In the genomic region with DNA sequence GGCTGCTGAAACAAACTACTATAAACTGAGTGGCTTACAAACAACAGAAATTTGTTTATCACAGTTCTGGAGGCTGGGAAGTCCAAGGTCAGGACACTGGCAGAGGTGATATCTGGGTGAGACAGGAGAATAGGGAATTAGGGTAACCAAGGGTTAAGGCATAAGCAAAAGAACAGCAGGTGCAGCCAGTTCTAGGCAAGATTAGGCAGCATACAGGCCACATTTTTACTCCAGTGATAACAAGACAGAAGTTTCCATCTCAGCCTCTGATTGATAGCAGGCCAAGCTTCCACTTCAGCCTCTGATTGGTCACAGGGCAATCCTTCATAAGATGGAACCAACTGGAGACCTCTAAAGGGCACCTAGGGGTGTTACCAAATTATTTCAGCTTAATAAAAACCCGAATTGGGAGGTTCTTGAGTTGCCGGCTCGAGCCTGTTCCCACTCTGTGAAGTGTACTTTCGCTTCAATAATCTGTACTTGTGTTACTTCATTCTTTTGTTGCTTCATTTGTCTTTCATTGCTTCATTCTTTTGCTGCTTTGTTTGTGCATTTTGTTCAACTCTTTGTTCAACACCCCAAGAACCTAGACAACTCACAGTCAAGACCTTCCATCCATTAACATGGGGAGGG, we compare ENCODE assay signal across 23 cellular contexts.
A peak's percentile ranks its signal among the peaks of the same experiment; 100 is the strongest.
DNase-seq lines count a peak whose midpoint lies in the region; ATAC-seq, FAIRE-seq and TF ChIP-seq lines count a peak whose summit lies in the region.
"Had no signal": no experiment of that assay in that cellular context is flagged by ENCODE, and none has a peak within 500 bp of the region (broad histone marks: within the 10 kb centered on the region; RNA-seq: fewer than 3 reads in every experiment).

No MANE protein-coding gene starts in this region.

- FAIRE-seq in K562 (lab: Jason Lieb, UNC) = no peak

- WGBS in K562 (ENCODE audit: insufficient coverage, low coverage, missing lambda C conversion rate) = 54% methylated on average over 4 of the region's 4 CpGs
- 94% methylated on average over 4 of the region's 4 CpGs for WGBS in hepatocyte (ENCODE audit: low lambda C conversion rate, missing lambda C conversion rate)

- H3K27ac ChIP-seq in K562 (ENCODE audit: extremely low read depth, low read depth, low read length) = no peak overlapping the region
- no peak overlapping the region for H3K27ac ChIP-seq in hepatocyte
- H3K27ac ChIP-seq: body of pancreas, gastroesophageal sphincter, tibial nerve had no signal

- intact Hi-C loops in K562 (cut with micrococcal nuclease) = no loop called here

- H3K27ac Mint-ChIP-seq in stimulated activated naive CD8-positive, alpha-beta T cell treated with anti-CD3 and anti-CD28 coated beads, Interleukin-15, Interleukin-2, amounts not matched to agents 100 ng/mL and 50 ng/mL, for 24 hours = peak overlapping the region; percentile 7
- H3K27ac Mint-ChIP-seq: activated T-helper 17 cell treated with anti-CD3 and anti-CD28 coated beads, Interleukin-2, amount 50 U/mL, for 72 hours; nephron; stimulated activated naive CD8-positive, alpha-beta T cell treated with anti-CD3 and anti-CD28 coated beads, Interleukin-15, amount 100 ng/mL, for 72 hours had no signal

- H3K79me2 ChIP-seq in K562 (ENCODE audit: control insufficient read depth, insufficient read depth, low read length) (no peaks in the 10 kb centered on the region), hepatocyte (no peaks in the 10 kb centered on the region)

- TF ChIP-seq EP300 in K562 (IDR thresholded peaks at IDR 0.05; ENCODE audit: low read length) = no peak

- H3K9me2 ChIP-seq in hepatocyte (replicated peaks; ENCODE audit: insufficient read depth) = no peaks in the 10 kb centered on the region

- no peaks in the 10 kb centered on the region for H3K9me1 ChIP-seq in K562 (ENCODE audit: control insufficient read depth, insufficient read depth, low read length)

- H2AFZ ChIP-seq in K562 (ENCODE audit: low read depth, low read length) (no peak overlapping the region), hepatocyte (no peak overlapping the region)

- H3K4me1 Mint-ChIP-seq in stimulated activated naive CD8-positive, alpha-beta T cell treated with anti-CD3 and anti-CD28 coated beads, Interleukin-15, Interleukin-2, amounts not matched to agents 100 ng/mL and 50 ng/mL, for 24 hours (ENCODE audit: low read depth) = peaks cover 35% of the 10 kb centered on the region
- H3K4me1 Mint-ChIP-seq: nephron had no signal

- H3K27me3 Mint-ChIP-seq in stimulated activated naive CD8-positive, alpha-beta T cell treated with anti-CD3 and anti-CD28 coated beads, Interleukin-15, Interleukin-2, amounts not matched to agents 100 ng/mL and 50 ng/mL, for 24 hours = no peaks in the 10 kb centered on the region
- H3K27me3 Mint-ChIP-seq: activated naive CD8-positive, alpha-beta T cell treated with anti-CD3 and anti-CD28 coated beads, Interleukin-2, amount 50 U/mL, for 24 hours; activated T-helper 17 cell treated with anti-CD3 and anti-CD28 coated beads, Interleukin-2, amount 50 U/mL, for 72 hours; stimulated activated naive CD8-positive, alpha-beta T cell treated with anti-CD3 and anti-CD28 coated beads, Interleukin-15, amount 100 ng/mL, for 72 hours had no signal

- H3K9me3 ChIP-seq in K562 (replicated peaks; ENCODE audit: control insufficient read depth, insufficient read depth, low read depth, low read length) = no peaks in the 10 kb centered on the region; the same call in none of the 2 replicates
- H3K9me3 ChIP-seq in hepatocyte (ENCODE audit: low read depth) = no peaks in the 10 kb centered on the region
- H3K9me3 ChIP-seq: body of pancreas, gastroesophageal sphincter, tibial nerve had no signal

- TF ChIP-seq POLR2A in K562 (conservative IDR thresholded peaks at IDR 0.05) = no peak

- H3K36me3 Mint-ChIP-seq in stimulated activated naive CD8-positive, alpha-beta T cell treated with anti-CD3 and anti-CD28 coated beads, Interleukin-15, Interleukin-2, amounts not matched to agents 100 ng/mL and 50 ng/mL, for 24 hours (ENCODE audit: low read depth) = no peaks in the 10 kb centered on the region
- H3K36me3 Mint-ChIP-seq: WTC11 had no signal

- H4K20me1 ChIP-seq in K562 (replicated peaks; ENCODE audit: control insufficient read depth, insufficient read depth, low read length) = no peaks in the 10 kb centered on the region
- H4K20me1 ChIP-seq in hepatocyte (ENCODE audit: insufficient read depth, poor library complexity, severe bottlenecking) = no peaks in the 10 kb centered on the region

- POLR2A ChIA-PET in K562 (lab: Yijun Ruan, JAX) = interaction anchor here (0.6 kb wide), 1 partner anchor 15 kb away, joined by 3 read pairs; no protein-coding TSS in a partner anchor

- H3K27me3 ChIP-seq in K562 (ENCODE audit: control insufficient read depth in 2 of 2, insufficient read depth in 2 of 2, low read length in 2 of 2) (no peaks in the 10 kb centered on the region), hepatocyte (no peaks in the 10 kb centered on the region)
- H3K27me3 ChIP-seq: body of pancreas, gastroesophageal sphincter, tibial nerve had no signal

- CTCF ChIA-PET in K562 (lab: Yijun Ruan, JAX; ENCODE audit: low intra/inter-chr PET ratio) = no interaction called here

- ATAC-seq in stimulated activated naive CD8-positive, alpha-beta T cell treated with anti-CD3 and anti-CD28 coated beads, Interleukin-15, Interleukin-2, amounts not matched to agents 100 U/mL and 50 U/mL, for 24 hours = no peak
- peak; percentile 65 for ATAC-seq in K562
- ATAC-seq: activated naive CD8-positive, alpha-beta T cell treated with anti-CD3 and anti-CD28 coated beads, Interleukin-2, amount 50 U/mL, for 24 hours; activated T-helper 17 cell treated with anti-CD3 and anti-CD28 coated beads, Interleukin-2, amount 50 U/mL, for 72 hours; body of pancreas; esophagus mucosa; gastroesophageal sphincter; stimulated activated naive CD8-positive, alpha-beta T cell treated with anti-CD3 and anti-CD28 coated beads, Interleukin-15, amount 100 ng/mL, for 72 hours; WTC11 had no signal

- no peak overlapping the region for H3K4me2 ChIP-seq in K562 (ENCODE audit: insufficient read depth, low read length)
- no peak overlapping the region for H3K4me2 ChIP-seq in hepatocyte

- TF ChIP-seq RAD21 in K562 (CRISPR knock-in tag; conservative IDR thresholded peaks at IDR 0.05 in 1 of 2, IDR thresholded peaks at IDR 0.05 in 1 of 2) = no peak

- H3K4me1 ChIP-seq in K562 (replicated peaks in 1 of 2; ENCODE audit: control insufficient read depth in 2 of 2, insufficient read depth in 2 of 2, low read length in 2 of 2) = no peaks in the 10 kb centered on the region
- H3K4me1 ChIP-seq in hepatocyte (ENCODE audit: insufficient read depth) = no peaks in the 10 kb centered on the region
- H3K4me1 ChIP-seq: gastroesophageal sphincter, tibial nerve had no signal

- H3K9me3 Mint-ChIP-seq in stimulated activated naive CD8-positive, alpha-beta T cell treated with anti-CD3 and anti-CD28 coated beads, Interleukin-15, Interleukin-2, amounts not matched to agents 100 ng/mL and 50 ng/mL, for 24 hours = peaks cover 7% of the 10 kb centered on the region

- no peak overlapping the region for H3K4me3 Mint-ChIP-seq in stimulated activated naive CD8-positive, alpha-beta T cell treated with anti-CD3 and anti-CD28 coated beads, Interleukin-15, Interleukin-2, amounts not matched to agents 100 ng/mL and 50 ng/mL, for 24 hours
- H3K4me3 Mint-ChIP-seq: activated naive CD8-positive, alpha-beta T cell treated with anti-CD3 and anti-CD28 coated beads, Interleukin-2, amount 50 U/mL, for 24 hours; activated T-helper 17 cell treated with anti-CD3 and anti-CD28 coated beads, Interleukin-2, amount 50 U/mL, for 72 hours; nephron; stimulated activated naive CD8-positive, alpha-beta T cell treated with anti-CD3 and anti-CD28 coated beads, Interleukin-15, amount 100 ng/mL, for 72 hours; WTC11 had no signal

- TF ChIP-seq CTCF in K562 (IDR thresholded peaks at IDR 0.05 in 2 of 3, conservative IDR thresholded peaks at IDR 0.05 in 1 of 3; ENCODE audit: insufficient read depth in 2 of 3, low read depth in 1 of 3, low read length in 3 of 3) = no peak
- no peak for TF ChIP-seq CTCF in hepatocyte (IDR thresholded peaks at IDR 0.05; ENCODE audit: poor library complexity)

- in situ Hi-C loops in K562 (cut with MboI) = no loop called here

- H3K36me3 ChIP-seq in K562 (ENCODE audit: control insufficient read depth, insufficient read depth, low read length) (no peaks in the 10 kb centered on the region), hepatocyte (replicated peaks; ENCODE audit: insufficient read depth, low read depth) (no peaks in the 10 kb centered on the region)
- H3K36me3 ChIP-seq: gastroesophageal sphincter, tibial nerve had no signal

- BruUV-seq in K562 (replicated peaks; lab: Mats Ljungman, UMichigan) = no TSS peak

- no peak overlapping the region for H3K4me3 ChIP-seq in K562
- H3K4me3 ChIP-seq in hepatocyte = no peak overlapping the region
- H3K4me3 ChIP-seq: body of pancreas, gastroesophageal sphincter, tibial nerve had no signal

- H3K9ac ChIP-seq in K562 (ENCODE audit: insufficient read depth in 1 of 2, low read depth in 2 of 2, low read length in 2 of 2) = no peak overlapping the region

- no peak for DNase-seq in stimulated activated naive CD8-positive, alpha-beta T cell treated with anti-CD3 and anti-CD28 coated beads, Interleukin-15, Interleukin-2, amounts not matched to agents 100 U/mL and 50 U/mL, for 24 hours
- DNase-seq in NOMO-1 treated with DMSO at 0.1 percent for 48 hours (lab: John Stamatoyannopoulos, UW; ENCODE audit: unreplicated experiment) (peak; percentile 46), K562 (ENCODE audit: extremely low read depth in 1 of 4, low spot score in 3 of 4) (no peak), hepatocyte (ENCODE audit: low spot score) (no peak), NCI-H1417 treated with DMSO at 0.1 percent for 48 hours (lab: John Stamatoyannopoulos, UW) (no peak)
- DNase-seq in stimulated activated naive CD4-positive, alpha-beta T cell (lab: John Stamatoyannopoulos, UW) = no peak
- DNase-seq: activated naive CD8-positive, alpha-beta T cell treated with anti-CD3 and anti-CD28 coated beads, Interleukin-2, amount 50 U/mL, for 24 hours; Caco-2; effector CD8-positive, alpha-beta T cell; H7; Kasumi-1; NCI-H2081 treated with DMSO at 0.1 percent for 48 hours; Right ventricle myocardium superior; stimulated activated CD4-positive, alpha-beta T cell treated with anti-CD3 and anti-CD28 coated beads, Interleukin-1b, Interleukin-23, amount 100 ng/mL, for 48 hours; stimulated activated naive CD8-positive, alpha-beta T cell treated with anti-CD3 and anti-CD28 coated beads, Interleukin-15, amount 100 ng/mL, for 72 hours had no signal

TF ChIP-seq in K562, 482 proteins besides CTCF, POLR2A, EP300 and RAD21 (continues in another document):
- 0 out of 4 replicates have a peak, but pooled peaks of 1 of the 2 experiments have one; percentile 20 for TF ChIP-seq FOXK2 (conservative IDR thresholded peaks at IDR 0.05 in 1 of 2, IDR thresholded peaks at IDR 0.05 in 1 of 2; ENCODE audit: low read depth in 2 of 2)
- no peak for TF ChIP-seq MCM2 (IDR thresholded peaks at IDR 0.05; ENCODE audit: low read depth)
- TF ChIP-seq HNRNPH1 (optimal IDR thresholded peaks at IDR 0.05; ENCODE audit: low read depth, low read length) = no peak
- no peak for TF ChIP-seq KDM2B (CRISPR knock-in tag; IDR thresholded peaks at IDR 0.05)
